ENCODE assay signal across 9 cellular contexts in the genomic region with DNA sequence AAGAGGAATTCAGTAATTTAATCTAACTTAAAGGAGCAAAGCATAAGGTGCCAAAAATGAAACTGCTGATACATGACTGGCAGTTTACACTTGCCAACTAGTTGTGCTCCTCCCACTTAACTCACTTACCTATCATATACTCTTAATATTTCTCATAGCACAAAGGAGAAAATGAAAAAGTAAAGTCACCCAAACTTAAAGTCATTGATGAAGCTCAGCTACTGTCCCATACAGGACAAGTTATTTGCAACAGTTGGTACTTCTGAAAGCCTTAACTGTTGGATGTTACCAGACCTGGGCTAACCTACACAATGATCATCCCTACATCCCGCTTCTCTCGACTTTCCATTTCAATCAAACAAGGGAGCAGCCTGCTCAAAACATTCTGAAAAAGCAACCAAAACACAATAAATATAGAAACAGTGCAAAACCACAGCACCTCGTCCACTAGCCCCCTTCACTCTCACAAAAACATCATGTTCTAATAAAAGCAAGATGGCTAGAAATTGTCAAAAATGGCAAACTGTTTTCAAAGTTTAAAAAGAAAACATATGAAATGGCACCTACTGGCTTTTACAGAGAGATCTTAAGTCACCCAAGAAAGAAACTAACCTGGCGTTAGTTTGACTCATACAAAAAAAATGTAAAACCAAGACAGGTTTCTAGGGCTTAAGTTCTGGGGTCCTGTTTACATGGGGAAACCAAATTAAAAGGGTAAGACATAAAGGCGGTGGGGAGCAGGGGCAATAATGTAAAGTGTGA. TPM values are rescaled to one million over a fixed set of nuclear protein-coding genes. Genes with fewer than 3 reads are reported as not detected.
DNase-seq lines count a peak whose midpoint lies in the region; ATAC-seq and FAIRE-seq lines count a peak whose summit lies in the region.
"Had no signal": no experiment of that assay in that cellular context is flagged by ENCODE, and none has a peak within 500 bp of the region (broad histone marks: within the 10 kb centered on the region; RNA-seq: fewer than 3 reads in every experiment).

No MANE protein-coding gene starts in this region.

- FAIRE-seq in RCC 7860 (lab: Jason Lieb, UNC), result peak; percentile 59
- FAIRE-seq: endometrium had no signal

- H3K27me3 ChIP-seq in ectodermal cell (ENCODE audit: control insufficient read depth, insufficient read depth, low read length, poor library complexity, severe bottlenecking), result no peaks in the 10 kb centered on the region
- no peaks in the 10 kb centered on the region for H3K27me3 ChIP-seq in naive thymus-derived CD4-positive, alpha-beta T cell (ENCODE audit: control insufficient read depth in 2 of 2, insufficient read depth in 2 of 2, low read length in 2 of 2)

- H3K4me1 Mint-ChIP-seq in activated CD4-positive, alpha-beta T cell treated with anti-CD3 and anti-CD28 coated beads, Interleukin-2, amount 10 ng/mL, durations not matched to agents 24 days and 14 days, result peaks cover 33% of the 10 kb centered on the region
- peaks cover 31 to 53% (median 46%) of the 10 kb centered on the region in 7 donors for H3K4me1 Mint-ChIP-seq in naive thymus-derived CD4-positive, alpha-beta T cell

- WGBS in ectodermal cell, 2 experiments, result 1 to 2% methylated on average over 5 of the region's 5 CpGs

- POLR2A ChIA-PET in naive thymus-derived CD4-positive, alpha-beta T cell (lab: Charles Lee), result interaction anchor here (0.6 to 1.0 kb wide), 4 partner anchors 7 to 201 kb away, joined by 3 read pairs; a partner anchor contains a TSS

- peak; percentile 68 for DNase-seq in activated CD4-positive, alpha-beta T cell treated with anti-CD3 and anti-CD28 coated beads, Interleukin-2, amount 10 ng/mL, durations not matched to agents 24 days and 14 days
- no peak for DNase-seq in activated CD4-positive, alpha-beta T cell treated with anti-CD3 and anti-CD28 coated beads, Interleukin-2, amount 50 U/mL, for 1 hour
- DNase-seq in RCC 7860 (ENCODE audit: low spot score), result peak; percentile 14
- DNase-seq in naive thymus-derived CD4-positive, alpha-beta T cell, result peak in 6 of 9 donors; percentile 4 to 32 (median 16)
- no peak for DNase-seq in head of caudate nucleus
- DNase-seq in NCI-H146 (lab: John Stamatoyannopoulos, UW), result no peak

- CTCF ChIA-PET in naive thymus-derived CD4-positive, alpha-beta T cell (lab: Charles Lee), result no interaction called here

- ATAC-seq in naive thymus-derived CD4-positive, alpha-beta T cell, result no peak
- ATAC-seq in HG03097 (IDR thresholded peaks at IDR 0.05; ENCODE audit: low FRiP score, unreplicated experiment), result no peak

- peak overlapping the region; percentile 97 for H3K4me3 ChIP-seq in ectodermal cell (ENCODE audit: insufficient read depth, low read depth, low read length)
- H3K4me3 ChIP-seq in naive thymus-derived CD4-positive, alpha-beta T cell (ENCODE audit: low read length), result peak overlapping the region; percentile 57

- no peaks in the 10 kb centered on the region for H3K9me3 Mint-ChIP-seq in activated CD4-positive, alpha-beta T cell treated with anti-CD3 and anti-CD28 coated beads, Interleukin-2, amount 10 ng/mL, durations not matched to agents 24 days and 14 days
- H3K9me3 Mint-ChIP-seq in naive thymus-derived CD4-positive, alpha-beta T cell, result no peaks in the 10 kb centered on the region

- peak overlapping the region; percentile 91 for H3K27ac Mint-ChIP-seq in activated CD4-positive, alpha-beta T cell treated with anti-CD3 and anti-CD28 coated beads, Interleukin-2, amount 10 ng/mL, durations not matched to agents 24 days and 14 days
- peak overlapping the region; percentile 92 to 96 (median 95) for H3K27ac Mint-ChIP-seq in naive thymus-derived CD4-positive, alpha-beta T cell

- H3K27me3 Mint-ChIP-seq in activated CD4-positive, alpha-beta T cell treated with anti-CD3 and anti-CD28 coated beads, Interleukin-2, amount 10 ng/mL, durations not matched to agents 24 days and 14 days, result no peaks in the 10 kb centered on the region
- H3K27me3 Mint-ChIP-seq in naive thymus-derived CD4-positive, alpha-beta T cell, result no peaks in the 10 kb centered on the region

- intact Hi-C loops in activated CD4-positive, alpha-beta T cell treated with anti-CD3 and anti-CD28 coated beads, Interleukin-2, amount 10 ng/mL, durations not matched to agents 24 days and 14 days (cut with micrococcal nuclease), result loop anchor here (5.0 to 10.0 kb wide), 2 partner anchors 652 to 1669 kb away; a partner anchor contains a TSS
- intact Hi-C loops in naive thymus-derived CD4-positive, alpha-beta T cell (cut with micrococcal nuclease), result loop anchor here (2.0 kb wide), 2 partner anchors 415 to 1387 kb away; a partner anchor contains a TSS
- intact Hi-C loops in head of caudate nucleus (cut with DNase I), result no loop called here

- no peak overlapping the region for H3K27ac ChIP-seq in ectodermal cell (ENCODE audit: insufficient read depth, low read depth, low read length, poor library complexity, severe bottlenecking)
- peak overlapping the region; percentile 75 for H3K27ac ChIP-seq in naive thymus-derived CD4-positive, alpha-beta T cell (ENCODE audit: low read depth, low read length)

- no peaks in the 10 kb centered on the region for H3K9me3 ChIP-seq in ectodermal cell (ENCODE audit: control insufficient read depth, low read length)
- H3K9me3 ChIP-seq in naive thymus-derived CD4-positive, alpha-beta T cell (ENCODE audit: control insufficient read depth in 2 of 3, low read length in 3 of 3), result no peaks in the 10 kb centered on the region

- H3K36me3 Mint-ChIP-seq in activated CD4-positive, alpha-beta T cell treated with anti-CD3 and anti-CD28 coated beads, Interleukin-2, amount 10 ng/mL, durations not matched to agents 24 days and 14 days (ENCODE audit: low read depth), result peaks cover 33% of the 10 kb centered on the region
- H3K36me3 Mint-ChIP-seq in naive thymus-derived CD4-positive, alpha-beta T cell, result peaks cover 0 to 19% (median 13%) of the 10 kb centered on the region in 5 donors

- peak overlapping the region; percentile 89 for H3K4me3 Mint-ChIP-seq in activated CD4-positive, alpha-beta T cell treated with anti-CD3 and anti-CD28 coated beads, Interleukin-2, amount 10 ng/mL, durations not matched to agents 24 days and 14 days
- H3K4me3 Mint-ChIP-seq in naive thymus-derived CD4-positive, alpha-beta T cell, result peak overlapping the region; percentile 90 to 100 (median 94)

- H3K4me1 ChIP-seq in ectodermal cell (ENCODE audit: control insufficient read depth, insufficient read depth, low read length), result peaks cover 4% of the 10 kb centered on the region
- H3K4me1 ChIP-seq in naive thymus-derived CD4-positive, alpha-beta T cell (ENCODE audit: control insufficient read depth in 2 of 2, insufficient read depth in 2 of 2, low read length in 2 of 2), result peaks cover 22 to 23% of the 10 kb centered on the region in 2 donors

- H3K36me3 ChIP-seq in ectodermal cell (ENCODE audit: control insufficient read depth, insufficient read depth, low read length), result peaks cover 3% of the 10 kb centered on the region
- H3K36me3 ChIP-seq in naive thymus-derived CD4-positive, alpha-beta T cell (ENCODE audit: control insufficient read depth in 2 of 3, insufficient read depth in 3 of 3, low read length in 3 of 3), result peaks cover 0 to 5% (median 0%) of the 10 kb centered on the region in 3 experiments

RNA-seq across cellular contexts. Expression of a gene that starts 0.9 kb away (rescaled TPM):
- 60.1 and 63.4 TPM in 2 replicates for total RNA-seq in activated CD4-positive, alpha-beta T cell treated with anti-CD3 and anti-CD28 coated beads, Interleukin-2, amount 10 ng/mL, durations not matched to agents 24 days and 14 days
- 30.1 TPM for polyA plus RNA-seq in ectodermal cell (2013, experiment 1 of 4)
- 40.9 TPM for polyA plus RNA-seq in ectodermal cell (2013, experiment 2 of 4)
- 27.2 TPM for polyA plus RNA-seq in ectodermal cell (2013, experiment 3 of 4)
- polyA plus RNA-seq in ectodermal cell (2013, experiment 4 of 4), result 33.2 TPM
- total RNA-seq in naive thymus-derived CD4-positive, alpha-beta T cell, result 10 to 100 TPM; 65.4 to 84.8 (median 76.4) TPM
- 1 to 10 TPM; 3.6 to 4.7 TPM for polyA plus RNA-seq in naive thymus-derived CD4-positive, alpha-beta T cell

Comparison
In these comparisons a context has a peak if more than half of its experiments do, and no peak if none do; other contexts are left out.
1. DNase-seq: peak in activated CD4-positive, alpha-beta T cell treated with anti-CD3 and anti-CD28 coated beads, Interleukin-2, amount 10 ng/mL, durations not matched to agents 24 days and 14 days (single experiment), RCC 7860 (single experiment) and naive thymus-derived CD4-positive, alpha-beta T cell (6 of 9); none in activated CD4-positive, alpha-beta T cell treated with anti-CD3 and anti-CD28 coated beads, Interleukin-2, amount 50 U/mL, for 1 hour (single experiment), head of caudate nucleus (0 of 42) and NCI-H146 (single experiment).